23 cellular contexts compared by ENCODE assay signal in the genomic region with DNA sequence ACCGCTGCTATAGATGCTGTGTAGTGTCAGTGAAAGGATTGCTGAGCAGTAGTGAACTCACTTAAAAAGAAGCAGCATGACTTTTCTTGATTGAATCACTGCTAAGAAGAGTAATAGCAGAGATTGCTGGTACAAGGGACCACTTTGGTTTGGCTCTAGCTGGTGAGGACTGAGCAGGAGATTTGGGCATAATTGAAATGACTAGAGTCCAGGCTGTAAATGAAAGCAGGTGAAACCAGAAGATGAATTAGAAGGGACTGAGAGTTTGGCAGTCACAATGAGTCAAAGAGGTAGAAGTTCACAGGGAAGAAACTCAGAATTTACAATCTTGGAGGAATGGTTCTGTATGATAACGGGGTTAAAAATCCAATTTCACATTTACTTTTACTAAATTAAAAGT. TPM values are rescaled to one million over a fixed set of nuclear protein-coding genes. Genes with fewer than 3 reads are reported as not detected.
DNase-seq lines count a peak whose midpoint lies in the region; ATAC-seq and TF ChIP-seq lines count a peak whose summit lies in the region.
"Had no signal": no experiment of that assay in that cellular context is flagged by ENCODE, and none has a peak within 500 bp of the region (broad histone marks: within the 10 kb centered on the region; RNA-seq: fewer than 3 reads in every experiment).

No MANE protein-coding gene starts in this region.

- no peak for ATAC-seq in IMR-90 (ENCODE audit: low read depth)
- no peak for ATAC-seq in HG03469 (IDR thresholded peaks at IDR 0.05; ENCODE audit: unreplicated experiment)

- H3K9me3 ChIP-seq in IMR-90 (ENCODE audit: control insufficient read depth, insufficient read depth, low read length) (no peaks in the 10 kb centered on the region), trophoblast cell (ENCODE audit: insufficient read depth, low read depth, low read length) (no peaks in the 10 kb centered on the region), uterus (no peaks in the 10 kb centered on the region)
- H3K9me3 ChIP-seq: HAP-1, SK-N-SH had no signal

- peaks cover 29% of the 10 kb centered on the region for H3K4me1 Mint-ChIP-seq in activated naive CD4-positive, alpha-beta T cell treated with anti-CD3 and anti-CD28 coated beads, Interleukin-2, amount 50 U/mL, for 24 hours
- peaks cover 37% of the 10 kb centered on the region for H3K4me1 Mint-ChIP-seq in chondrocyte (ENCODE audit: low read depth)

- H3K9ac ChIP-seq in IMR-90 (ENCODE audit: low read depth, low read length) (no peak overlapping the region), trophoblast cell (ENCODE audit: low read length) (no peak overlapping the region)
- H3K9ac ChIP-seq: BLaER1, GM23248, SK-N-SH had no signal

- POLR2A ChIA-PET in IMR-90 (lab: Charles Lee; ENCODE audit: unreplicated experiment), result no interaction called here

- no peak overlapping the region for H3K4me2 ChIP-seq in IMR-90 (ENCODE audit: low read depth, low read length)
- no peak overlapping the region for H3K4me2 ChIP-seq in trophoblast cell (ENCODE audit: low read length)
- H3K4me2 ChIP-seq: BLaER1 had no signal

- no peak overlapping the region for H2BK15ac ChIP-seq in IMR-90 (ENCODE audit: low read depth, low read length)

- H2AK9ac ChIP-seq in IMR-90 (replicated peaks; ENCODE audit: low read depth, low read length, poor library complexity), result no peak overlapping the region

- H3K27me3 ChIP-seq in IMR-90 (ENCODE audit: control insufficient read depth, insufficient read depth, low read length), result no peaks in the 10 kb centered on the region
- no peaks in the 10 kb centered on the region for H3K27me3 ChIP-seq in trophoblast cell (ENCODE audit: insufficient read depth, low read length)
- H3K27me3 ChIP-seq in uterus, result no peaks in the 10 kb centered on the region
- H3K27me3 ChIP-seq: BLaER1 had no signal

- no peaks in the 10 kb centered on the region for H3K27me3 Mint-ChIP-seq in activated naive CD4-positive, alpha-beta T cell treated with anti-CD3 and anti-CD28 coated beads, Interleukin-2, amount 50 U/mL, for 24 hours
- no peaks in the 10 kb centered on the region for H3K27me3 Mint-ChIP-seq in chondrocyte (ENCODE audit: low read depth)
- H3K27me3 Mint-ChIP-seq: CD4-positive, CD25-positive, alpha-beta regulatory T cell had no signal

- peak overlapping the region; percentile 71 for H2BK12ac ChIP-seq in trophoblast cell (ENCODE audit: low read length)

- intact Hi-C loops in IMR-90 (cut with micrococcal nuclease), result no loop called here
- intact Hi-C loops in uterus (cut with DNase I; ENCODE audit: low total_unique reads), result no loop called here

- H3K4me3 ChIP-seq in IMR-90 (ENCODE audit: insufficient read depth, low read depth, low read length) (no peak overlapping the region), trophoblast cell (ENCODE audit: low read depth, low read length) (no peak overlapping the region), uterus (no peak overlapping the region)
- H3K4me3 ChIP-seq: BLaER1, GM23248, HAP-1 had no signal

- no peaks in the 10 kb centered on the region for H3K9me1 ChIP-seq in IMR-90 (ENCODE audit: insufficient read depth, low read length)

- WGBS in IMR-90 (ENCODE audit: extremely low coverage in 2 of 2, insufficient read length in 1 of 2), 2 experiments, result 100% methylated on average over 1 of the region's 2 CpGs; no CpG with 5 or more reads in 1 of the 2 experiments
- WGBS in trophoblast cell (ENCODE audit: extremely low coverage, insufficient coverage, insufficient read length), result no CpG with 5 or more reads among the region's 2 CpGs

- no peak for DNase-seq in activated naive CD4-positive, alpha-beta T cell treated with Interleukin-2 at 50 U/mL for 16 hours
- DNase-seq in IMR-90, result no peak
- no peak for DNase-seq in chondrocyte (ENCODE audit: low spot score)
- no peak for DNase-seq in trophoblast cell
- DNase-seq in uterus, result no peak
- DNase-seq in NCI-H2107 treated with DMSO at 0.1 percent for 48 hours (lab: John Stamatoyannopoulos, UW; ENCODE audit: unreplicated experiment), result no peak
- DNase-seq: CD4-positive, CD25-positive, alpha-beta regulatory T cell; GM23248; Karpas-422; NCI-H1092 treated with DMSO at 0.1 percent for 48 hours; NCI-H1436; NCI-H187; NCI-H2081 treated with DMSO at 0.1 percent for 48 hours; NCI-H2171 treated with DMSO at 0.1 percent for 48 hours; NCI-H345; NCI-H510A treated with DMSO at 0.1 percent for 48 hours; NCI-H748 treated with DMSO at 0.1 percent for 48 hours; SIG-M5; SK-N-SH had no signal

- H2AK5ac ChIP-seq in IMR-90 (ENCODE audit: low read depth, low read length) (no peak overlapping the region; the same call in 1 of the 2 replicates), trophoblast cell (ENCODE audit: low read length) (peak overlapping the region; percentile 29)

- H2BK120ac ChIP-seq in IMR-90 (ENCODE audit: low read depth, low read length), result no peak overlapping the region
- H2BK120ac ChIP-seq in trophoblast cell (ENCODE audit: insufficient read depth, low read length, poor library complexity), result no peak overlapping the region

- peak overlapping the region; percentile 8 for H3K27ac Mint-ChIP-seq in activated naive CD4-positive, alpha-beta T cell treated with anti-CD3 and anti-CD28 coated beads, Interleukin-2, amount 50 U/mL, for 24 hours
- H3K27ac Mint-ChIP-seq in chondrocyte (ENCODE audit: unreplicated experiment), result peak overlapping the region; percentile 14
- H3K27ac Mint-ChIP-seq: CD4-positive, CD25-positive, alpha-beta regulatory T cell had no signal

- in situ Hi-C loops in IMR-90 (cut with MboI; ENCODE audit: low sequenced_read_pairs), result no loop called here

- CTCF ChIA-PET in IMR-90 (lab: Yijun Ruan, JAX), result no interaction called here

- H4K20me1 ChIP-seq in IMR-90 (ENCODE audit: insufficient read depth, low read length), result no peaks in the 10 kb centered on the region

- H3K4me1 ChIP-seq in IMR-90 (ENCODE audit: control insufficient read depth, insufficient read depth, low read length) (peaks cover 3% of the 10 kb centered on the region), trophoblast cell (ENCODE audit: control insufficient read depth in 1 of 2, insufficient read depth in 2 of 2, low read length in 2 of 2) (peaks cover 0 to 4% of the 10 kb centered on the region in 2 experiments), uterus (peaks cover 0 to 6% of the 10 kb centered on the region in 2 donors)
- H3K4me1 ChIP-seq: BLaER1 had no signal

- no peak overlapping the region for H3K56ac ChIP-seq in IMR-90 (ENCODE audit: extremely low read depth, insufficient read depth, low read length)

- no peak overlapping the region for H3K4ac ChIP-seq in IMR-90 (ENCODE audit: low read depth, low read length)
- H3K4ac ChIP-seq in trophoblast cell (ENCODE audit: low read depth, low read length), result no peak overlapping the region

- H3K18ac ChIP-seq in IMR-90 (ENCODE audit: low read depth, low read length) (peak overlapping the region; percentile 48; the same call in 1 of the 2 replicates), trophoblast cell (ENCODE audit: low read length) (no peak overlapping the region)

- H3K36me3 ChIP-seq in IMR-90 (ENCODE audit: control insufficient read depth, insufficient read depth, low read length), result no peaks in the 10 kb centered on the region
- no peaks in the 10 kb centered on the region for H3K36me3 ChIP-seq in trophoblast cell (ENCODE audit: control insufficient read depth in 1 of 2, insufficient read depth in 2 of 2, low read length in 2 of 2)
- no peaks in the 10 kb centered on the region for H3K36me3 ChIP-seq in uterus
- H3K36me3 ChIP-seq: HAP-1 had no signal

- dilution Hi-C loops in IMR-90 (cut with HindIII; ENCODE audit: low sequenced_read_pairs, unreplicated experiment), result no loop called here

- peaks cover 2% of the 10 kb centered on the region for H3K79me2 ChIP-seq in trophoblast cell (ENCODE audit: control insufficient read depth, insufficient read depth, low read length, poor library complexity)

- H3K23ac ChIP-seq in IMR-90 (ENCODE audit: low read depth, low read length) (no peak overlapping the region), trophoblast cell (ENCODE audit: low read length) (no peak overlapping the region)

- H3K4me3 Mint-ChIP-seq in activated naive CD4-positive, alpha-beta T cell treated with anti-CD3 and anti-CD28 coated beads, Interleukin-2, amount 50 U/mL, for 24 hours, result no peak overlapping the region
- no peak overlapping the region for H3K4me3 Mint-ChIP-seq in chondrocyte (ENCODE audit: unreplicated experiment)
- H3K4me3 Mint-ChIP-seq: CD4-positive, CD25-positive, alpha-beta regulatory T cell had no signal

- no peak overlapping the region for H2AFZ ChIP-seq in IMR-90 (replicated peaks; ENCODE audit: low read length, poor library complexity)
- H2AFZ ChIP-seq in trophoblast cell (ENCODE audit: insufficient read depth, low read length, poor library complexity), result no peak overlapping the region
- H2AFZ ChIP-seq: GM23248 had no signal

- no peak overlapping the region for H4K5ac ChIP-seq in IMR-90 (ENCODE audit: low read depth, low read length)

- no peak overlapping the region for H2BK20ac ChIP-seq in IMR-90 (ENCODE audit: low read depth, low read length)

- H2BK5ac ChIP-seq in IMR-90 (ENCODE audit: low read depth, low read length, poor library complexity, severe bottlenecking) (no peak overlapping the region), trophoblast cell (ENCODE audit: low read depth, low read length, poor library complexity) (peak overlapping the region; percentile 68)

- peaks cover 14% of the 10 kb centered on the region for H3K36me3 Mint-ChIP-seq in activated naive CD4-positive, alpha-beta T cell treated with anti-CD3 and anti-CD28 coated beads, Interleukin-2, amount 50 U/mL, for 24 hours
- peaks cover 9% of the 10 kb centered on the region for H3K36me3 Mint-ChIP-seq in chondrocyte (ENCODE audit: low read depth)

- H4K12ac ChIP-seq in trophoblast cell (ENCODE audit: low read depth, low read length), result no peak overlapping the region

- TF ChIP-seq CTCF in IMR-90 (conservative IDR thresholded peaks at IDR 0.05; ENCODE audit: low read depth, low read length), result no peak
- no peak for TF ChIP-seq CTCF in chondrocyte (IDR thresholded peaks at IDR 0.05)
- no peak for TF ChIP-seq CTCF in uterus (IDR thresholded peaks at IDR 0.05)

- TF ChIP-seq RAD21 in IMR-90 (IDR thresholded peaks at IDR 0.05; ENCODE audit: low read length), result no peak

- no peak overlapping the region for H4K8ac ChIP-seq in IMR-90 (ENCODE audit: low read depth in 2 of 2, low read length in 2 of 2)
- H4K8ac ChIP-seq in trophoblast cell (ENCODE audit: low read depth, low read length), result no peak overlapping the region

- H3K79me1 ChIP-seq in IMR-90 (ENCODE audit: low read depth in 1 of 2, low read length in 2 of 2), result peaks cover 11 to 16% of the 10 kb centered on the region in 2 experiments
- no peaks in the 10 kb centered on the region for H3K79me1 ChIP-seq in trophoblast cell (ENCODE audit: low read length)

- BruUV-seq in IMR-90 (replicated peaks; lab: Mats Ljungman, UMichigan), result no TSS peak

- H4K91ac ChIP-seq in IMR-90 (ENCODE audit: insufficient read depth, low read depth, low read length) (no peak overlapping the region), trophoblast cell (ENCODE audit: low read depth, low read length) (peak overlapping the region; percentile 14)

- H3K27ac ChIP-seq in IMR-90 (ENCODE audit: insufficient read depth, low read length) (no peak overlapping the region), trophoblast cell (ENCODE audit: low read depth, low read length) (no peak overlapping the region), uterus (no peak overlapping the region)
- H3K27ac ChIP-seq: BLaER1, GM23248 had no signal

- no peak for TF ChIP-seq POLR2A in IMR-90 (IDR thresholded peaks at IDR 0.05; ENCODE audit: low read depth, low read length)
- TF ChIP-seq POLR2A in uterus (IDR thresholded peaks at IDR 0.05), result no peak

- H3K9me3 Mint-ChIP-seq in activated naive CD4-positive, alpha-beta T cell treated with anti-CD3 and anti-CD28 coated beads, Interleukin-2, amount 50 U/mL, for 24 hours, result no peaks in the 10 kb centered on the region
- peaks cover 7% of the 10 kb centered on the region for H3K9me3 Mint-ChIP-seq in chondrocyte (ENCODE audit: low read depth)

- 0 out of 2 replicates have a peak overlapping the region, but pooled peaks have one; percentile 29 for H3K14ac ChIP-seq in IMR-90 (replicated peaks; ENCODE audit: low read depth, low read length)
- H3K14ac ChIP-seq in trophoblast cell (ENCODE audit: low read length), result no peak overlapping the region

RNA-seq across cellular contexts. Expression of a gene that starts 19.1 kb away (rescaled TPM):
- total RNA-seq in IMR-90 (2012; rRNA removed) (15.4 and 24.4 TPM in 2 replicates), chondrocyte (38.0 to 60.1 TPM (median 38.0 TPM) in 3 replicates), uterus (100 to 1,000 TPM in 2 of 4 donors, 10 to 100 TPM in 2; 67.9 to 318 (median 127) TPM)
- polyA plus RNA-seq in IMR-90 (2012; rRNA removed), result 6.0 and 7.4 TPM in 2 replicates
- polyA plus RNA-seq in IMR-90 (2012; cell fraction: cytosol; rRNA removed), result 1.4 and 3.2 TPM in 2 replicates
- 2.2 and 19.3 TPM in 2 replicates for polyA plus RNA-seq in IMR-90 (2012; cell fraction: nucleus; rRNA removed; ENCODE audit: low replicate concordance)
- 8.7 TPM in 2 replicates for polyA plus RNA-seq in trophoblast cell (2013)
